ENCODE assay signal across 1 cellular context in the genomic region with DNA sequence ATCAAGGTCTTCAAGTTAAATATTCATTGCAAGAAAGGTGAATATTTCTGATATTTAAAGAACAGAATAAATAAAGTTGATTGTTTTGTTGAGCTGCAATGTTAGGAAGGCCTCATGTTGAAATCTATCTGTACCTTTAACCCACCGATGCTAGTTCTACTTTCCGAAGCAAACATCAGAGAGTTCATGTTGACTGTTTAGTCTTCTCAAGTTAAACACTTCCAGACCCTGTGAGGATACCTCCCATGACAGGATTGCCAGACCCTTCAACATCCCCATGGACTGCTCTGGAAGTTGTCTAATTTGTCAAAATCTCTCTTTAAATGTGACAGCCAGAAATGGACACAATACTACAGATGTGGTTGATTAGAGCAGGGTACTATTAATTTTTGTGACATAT.
TF ChIP-seq lines count a peak whose summit lies in the region.

No MANE protein-coding gene starts in this region.

TF ChIP-seq in HepG2, 621 proteins besides CTCF, POLR2A, EP300 and RAD21 (continued from another document and continues in another):
- TF ChIP-seq, protein P1, sequence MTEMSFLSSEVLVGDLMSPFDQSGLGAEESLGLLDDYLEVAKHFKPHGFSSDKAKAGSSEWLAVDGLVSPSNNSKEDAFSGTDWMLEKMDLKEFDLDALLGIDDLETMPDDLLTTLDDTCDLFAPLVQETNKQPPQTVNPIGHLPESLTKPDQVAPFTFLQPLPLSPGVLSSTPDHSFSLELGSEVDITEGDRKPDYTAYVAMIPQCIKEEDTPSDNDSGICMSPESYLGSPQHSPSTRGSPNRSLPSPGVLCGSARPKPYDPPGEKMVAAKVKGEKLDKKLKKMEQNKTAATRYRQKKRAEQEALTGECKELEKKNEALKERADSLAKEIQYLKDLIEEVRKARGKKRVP (CRISPR knock-in tag; IDR thresholded peaks at IDR 0.05) = 0 out of 4 replicates have a peak, but pooled peaks of 1 of the 2 experiments have one; percentile 41
- TF ChIP-seq SNAI1 (CRISPR knock-in tag; IDR thresholded peaks at IDR 0.05; ENCODE audit: borderline replicate concordance) (no peak), SOX13 (IDR thresholded peaks at IDR 0.05) (no peak), SOX13 (CRISPR knock-in tag; conservative IDR thresholded peaks at IDR 0.05 in 1 of 2, IDR thresholded peaks at IDR 0.05 in 1 of 2) (peak in 1 of 2 experiments; percentile 82; a peak in 2 of 4 replicates), GMEB1 (CRISPR knock-in tag; IDR thresholded peaks at IDR 0.05; ENCODE audit: borderline replicate concordance) (0 out of 2 replicates have a peak, but pooled peaks have one; percentile 23), MEF2D (CRISPR knock-in tag; IDR thresholded peaks at IDR 0.05) (0 out of 2 replicates have a peak, but pooled peaks have one; percentile 25), ZBTB14 (CRISPR knock-in tag; IDR thresholded peaks at IDR 0.05) (no peak), MZF1 (CRISPR knock-in tag; IDR thresholded peaks at IDR 0.05; ENCODE audit: borderline replicate concordance) (no peak), TCF7 (IDR thresholded peaks at IDR 0.05; ENCODE audit: low read depth) (peak; percentile 78), ARNTL (CRISPR knock-in tag; IDR thresholded peaks at IDR 0.05) (no peak), PHF5A (CRISPR knock-in tag; IDR thresholded peaks at IDR 0.05; ENCODE audit: low read depth, unreplicated experiment) (peak; percentile 39), BRF2 (CRISPR knock-in tag; IDR thresholded peaks at IDR 0.05) (no peak), NFIC (IDR thresholded peaks at IDR 0.05; ENCODE audit: low read length) (peak; percentile 89), KAT8 (CRISPR knock-in tag; IDR thresholded peaks at IDR 0.05) (peak; percentile 43; the same call in 1 of the 2 replicates), REPIN1 (CRISPR knock-in tag; IDR thresholded peaks at IDR 0.05; ENCODE audit: borderline replicate concordance, low read depth) (peak; percentile 34; the same call in 1 of the 2 replicates), ZBTB21 (CRISPR knock-in tag; IDR thresholded peaks at IDR 0.05) (no peak), MBD4 (IDR thresholded peaks at IDR 0.05; ENCODE audit: borderline replicate concordance, low read length) (peak; percentile 69; the same call in 1 of the 2 replicates), ZNF180 (CRISPR knock-in tag; IDR thresholded peaks at IDR 0.05; ENCODE audit: borderline replicate concordance, low read depth) (no peak), NR2C2 (CRISPR knock-in tag; IDR thresholded peaks at IDR 0.05; ENCODE audit: borderline replicate concordance) (peak; percentile 49; the same call in 1 of the 2 replicates), MXD4 (CRISPR knock-in tag; IDR thresholded peaks at IDR 0.05) (no peak), KLF6 (CRISPR knock-in tag; IDR thresholded peaks at IDR 0.05) (no peak), MIXL1 (CRISPR knock-in tag; IDR thresholded peaks at IDR 0.05) (peak; percentile 79), ZNF205 (CRISPR knock-in tag; IDR thresholded peaks at IDR 0.05) (no peak), ZFP82 (CRISPR knock-in tag; IDR thresholded peaks at IDR 0.05; ENCODE audit: borderline replicate concordance) (no peak), MED1 (CRISPR knock-in tag; IDR thresholded peaks at IDR 0.05) (peak; percentile 91), IRF1 (CRISPR knock-in tag; IDR thresholded peaks at IDR 0.05; ENCODE audit: low read depth) (no peak), KAT7 (CRISPR knock-in tag; IDR thresholded peaks at IDR 0.05; ENCODE audit: borderline replicate concordance) (peak; percentile 73; the same call in 1 of the 2 replicates), NFIB (CRISPR knock-in tag; IDR thresholded peaks at IDR 0.05; ENCODE audit: borderline replicate concordance) (no peak), ZNF468 (CRISPR knock-in tag; IDR thresholded peaks at IDR 0.05) (no peak), ELF3 (CRISPR knock-in tag; IDR thresholded peaks at IDR 0.05) (peak; percentile 39; the same call in 1 of the 2 replicates), ZFP36L2 (CRISPR knock-in tag; IDR thresholded peaks at IDR 0.05) (no peak), ZNF207 (IDR thresholded peaks at IDR 0.05; ENCODE audit: borderline replicate concordance) (no peak), FOXP4 (CRISPR knock-in tag; IDR thresholded peaks at IDR 0.05) (peak; percentile 84), SOX6 (IDR thresholded peaks at IDR 0.05) (no peak), SOX6 (CRISPR knock-in tag; IDR thresholded peaks at IDR 0.05) (peak; percentile 77)
- TF ChIP-seq, protein P2, sequence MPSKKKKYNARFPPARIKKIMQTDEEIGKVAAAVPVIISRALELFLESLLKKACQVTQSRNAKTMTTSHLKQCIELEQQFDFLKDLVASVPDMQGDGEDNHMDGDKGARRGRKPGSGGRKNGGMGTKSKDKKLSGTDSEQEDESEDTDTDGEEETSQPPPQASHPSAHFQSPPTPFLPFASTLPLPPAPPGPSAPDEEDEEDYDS (CRISPR knock-in tag; IDR thresholded peaks at IDR 0.05) = peak; percentile 19; the same call in 1 of the 2 replicates
- TF ChIP-seq, protein P3, sequence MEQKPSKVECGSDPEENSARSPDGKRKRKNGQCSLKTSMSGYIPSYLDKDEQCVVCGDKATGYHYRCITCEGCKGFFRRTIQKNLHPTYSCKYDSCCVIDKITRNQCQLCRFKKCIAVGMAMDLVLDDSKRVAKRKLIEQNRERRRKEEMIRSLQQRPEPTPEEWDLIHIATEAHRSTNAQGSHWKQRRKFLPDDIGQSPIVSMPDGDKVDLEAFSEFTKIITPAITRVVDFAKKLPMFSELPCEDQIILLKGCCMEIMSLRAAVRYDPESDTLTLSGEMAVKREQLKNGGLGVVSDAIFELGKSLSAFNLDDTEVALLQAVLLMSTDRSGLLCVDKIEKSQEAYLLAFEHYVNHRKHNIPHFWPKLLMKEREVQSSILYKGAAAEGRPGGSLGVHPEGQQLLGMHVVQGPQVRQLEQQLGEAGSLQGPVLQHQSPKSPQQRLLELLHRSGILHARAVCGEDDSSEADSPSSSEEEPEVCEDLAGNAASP (CRISPR knock-in tag; IDR thresholded peaks at IDR 0.05; ENCODE audit: borderline replicate concordance) = 0 out of 2 replicates have a peak, but pooled peaks have one; percentile 23
- TF ChIP-seq, protein P4, sequence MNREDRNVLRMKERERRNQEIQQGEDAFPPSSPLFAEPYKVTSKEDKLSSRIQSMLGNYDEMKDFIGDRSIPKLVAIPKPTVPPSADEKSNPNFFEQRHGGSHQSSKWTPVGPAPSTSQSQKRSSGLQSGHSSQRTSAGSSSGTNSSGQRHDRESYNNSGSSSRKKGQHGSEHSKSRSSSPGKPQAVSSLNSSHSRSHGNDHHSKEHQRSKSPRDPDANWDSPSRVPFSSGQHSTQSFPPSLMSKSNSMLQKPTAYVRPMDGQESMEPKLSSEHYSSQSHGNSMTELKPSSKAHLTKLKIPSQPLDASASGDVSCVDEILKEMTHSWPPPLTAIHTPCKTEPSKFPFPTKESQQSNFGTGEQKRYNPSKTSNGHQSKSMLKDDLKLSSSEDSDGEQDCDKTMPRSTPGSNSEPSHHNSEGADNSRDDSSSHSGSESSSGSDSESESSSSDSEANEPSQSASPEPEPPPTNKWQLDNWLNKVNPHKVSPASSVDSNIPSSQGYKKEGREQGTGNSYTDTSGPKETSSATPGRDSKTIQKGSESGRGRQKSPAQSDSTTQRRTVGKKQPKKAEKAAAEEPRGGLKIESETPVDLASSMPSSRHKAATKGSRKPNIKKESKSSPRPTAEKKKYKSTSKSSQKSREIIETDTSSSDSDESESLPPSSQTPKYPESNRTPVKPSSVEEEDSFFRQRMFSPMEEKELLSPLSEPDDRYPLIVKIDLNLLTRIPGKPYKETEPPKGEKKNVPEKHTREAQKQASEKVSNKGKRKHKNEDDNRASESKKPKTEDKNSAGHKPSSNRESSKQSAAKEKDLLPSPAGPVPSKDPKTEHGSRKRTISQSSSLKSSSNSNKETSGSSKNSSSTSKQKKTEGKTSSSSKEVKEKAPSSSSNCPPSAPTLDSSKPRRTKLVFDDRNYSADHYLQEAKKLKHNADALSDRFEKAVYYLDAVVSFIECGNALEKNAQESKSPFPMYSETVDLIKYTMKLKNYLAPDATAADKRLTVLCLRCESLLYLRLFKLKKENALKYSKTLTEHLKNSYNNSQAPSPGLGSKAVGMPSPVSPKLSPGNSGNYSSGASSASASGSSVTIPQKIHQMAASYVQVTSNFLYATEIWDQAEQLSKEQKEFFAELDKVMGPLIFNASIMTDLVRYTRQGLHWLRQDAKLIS (CRISPR knock-in tag; IDR thresholded peaks at IDR 0.05) = 0 out of 2 replicates have a peak, but pooled peaks have one; percentile 57
- TF ChIP-seq, protein P5, sequence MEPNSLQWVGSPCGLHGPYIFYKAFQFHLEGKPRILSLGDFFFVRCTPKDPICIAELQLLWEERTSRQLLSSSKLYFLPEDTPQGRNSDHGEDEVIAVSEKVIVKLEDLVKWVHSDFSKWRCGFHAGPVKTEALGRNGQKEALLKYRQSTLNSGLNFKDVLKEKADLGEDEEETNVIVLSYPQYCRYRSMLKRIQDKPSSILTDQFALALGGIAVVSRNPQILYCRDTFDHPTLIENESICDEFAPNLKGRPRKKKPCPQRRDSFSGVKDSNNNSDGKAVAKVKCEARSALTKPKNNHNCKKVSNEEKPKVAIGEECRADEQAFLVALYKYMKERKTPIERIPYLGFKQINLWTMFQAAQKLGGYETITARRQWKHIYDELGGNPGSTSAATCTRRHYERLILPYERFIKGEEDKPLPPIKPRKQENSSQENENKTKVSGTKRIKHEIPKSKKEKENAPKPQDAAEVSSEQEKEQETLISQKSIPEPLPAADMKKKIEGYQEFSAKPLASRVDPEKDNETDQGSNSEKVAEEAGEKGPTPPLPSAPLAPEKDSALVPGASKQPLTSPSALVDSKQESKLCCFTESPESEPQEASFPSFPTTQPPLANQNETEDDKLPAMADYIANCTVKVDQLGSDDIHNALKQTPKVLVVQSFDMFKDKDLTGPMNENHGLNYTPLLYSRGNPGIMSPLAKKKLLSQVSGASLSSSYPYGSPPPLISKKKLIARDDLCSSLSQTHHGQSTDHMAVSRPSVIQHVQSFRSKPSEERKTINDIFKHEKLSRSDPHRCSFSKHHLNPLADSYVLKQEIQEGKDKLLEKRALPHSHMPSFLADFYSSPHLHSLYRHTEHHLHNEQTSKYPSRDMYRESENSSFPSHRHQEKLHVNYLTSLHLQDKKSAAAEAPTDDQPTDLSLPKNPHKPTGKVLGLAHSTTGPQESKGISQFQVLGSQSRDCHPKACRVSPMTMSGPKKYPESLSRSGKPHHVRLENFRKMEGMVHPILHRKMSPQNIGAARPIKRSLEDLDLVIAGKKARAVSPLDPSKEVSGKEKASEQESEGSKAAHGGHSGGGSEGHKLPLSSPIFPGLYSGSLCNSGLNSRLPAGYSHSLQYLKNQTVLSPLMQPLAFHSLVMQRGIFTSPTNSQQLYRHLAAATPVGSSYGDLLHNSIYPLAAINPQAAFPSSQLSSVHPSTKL (CRISPR knock-in tag; IDR thresholded peaks at IDR 0.05) = peak; percentile 89
- TF ChIP-seq, protein P6, sequence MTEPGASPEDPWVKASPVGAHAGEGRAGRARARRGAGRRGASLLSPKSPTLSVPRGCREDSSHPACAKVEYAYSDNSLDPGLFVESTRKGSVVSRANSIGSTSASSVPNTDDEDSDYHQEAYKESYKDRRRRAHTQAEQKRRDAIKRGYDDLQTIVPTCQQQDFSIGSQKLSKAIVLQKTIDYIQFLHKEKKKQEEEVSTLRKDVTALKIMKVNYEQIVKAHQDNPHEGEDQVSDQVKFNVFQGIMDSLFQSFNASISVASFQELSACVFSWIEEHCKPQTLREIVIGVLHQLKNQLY (CRISPR knock-in tag; IDR thresholded peaks at IDR 0.05) = no peak
